Comparison of ENCODE assay signal across 9 cellular contexts in the genomic region with DNA sequence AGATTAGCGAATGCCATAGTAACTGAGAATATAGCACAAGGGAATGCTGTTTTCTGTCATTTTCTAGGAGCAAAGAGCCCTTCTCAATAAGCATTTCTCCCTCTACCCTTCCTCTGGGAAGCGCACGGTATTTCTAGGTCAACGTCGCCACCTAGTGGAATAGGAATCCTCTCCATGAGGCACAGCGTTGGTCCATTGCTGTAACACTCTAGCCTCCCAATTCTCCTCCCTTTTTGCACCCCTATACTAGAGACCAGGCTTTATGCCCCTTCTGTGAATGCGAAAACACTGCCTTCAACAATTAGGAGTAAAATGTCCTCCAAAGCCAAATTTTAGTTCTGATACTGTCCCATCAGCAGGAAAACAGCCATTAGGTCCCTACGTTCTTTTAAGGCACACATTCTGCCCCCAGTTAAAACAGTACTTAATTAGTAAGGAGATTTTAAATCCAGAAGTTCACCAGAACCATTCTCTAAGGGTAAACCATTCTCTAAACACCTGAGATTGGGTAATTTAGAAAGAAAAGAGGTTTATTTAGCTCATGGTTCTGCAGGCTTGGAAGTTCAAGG. TPM values are rescaled to one million over a fixed set of nuclear protein-coding genes. Genes with fewer than 3 reads are reported as not detected.
DNase-seq lines count a peak whose midpoint lies in the region; ATAC-seq and TF ChIP-seq lines count a peak whose summit lies in the region.
"Had no signal": no experiment of that assay in that cellular context is flagged by ENCODE, and none has a peak within 500 bp of the region (broad histone marks: within the 10 kb centered on the region; RNA-seq: fewer than 3 reads in every experiment).

No MANE protein-coding gene starts in this region.

- POLR2A ChIA-PET in BJ (lab: Charles Lee), result no interaction called here

- no peak overlapping the region for H3K27ac Mint-ChIP-seq in neural crest cell (ENCODE audit: unreplicated experiment)

- no peaks in the 10 kb centered on the region for H3K36me3 Mint-ChIP-seq in neural crest cell (ENCODE audit: low read depth)

- H3K4me1 Mint-ChIP-seq in neural crest cell, result peaks cover 11% of the 10 kb centered on the region

- no peaks in the 10 kb centered on the region for H3K36me3 ChIP-seq in BJ (ENCODE audit: control insufficient read depth, insufficient read depth, low read length)

- peaks cover 2% of the 10 kb centered on the region for H3K9me3 Mint-ChIP-seq in neural crest cell

- H3K27me3 ChIP-seq in BJ (ENCODE audit: control insufficient read depth, insufficient read depth, low read length), result no peaks in the 10 kb centered on the region

- CTCF ChIA-PET in BJ (lab: Yijun Ruan, JAX), result interaction anchor here (1.0 to 1.2 kb wide), 5 partner anchors 14 to 249 kb away, joined by 3 to 4 read pairs (median 4); no protein-coding TSS in a partner anchor

- DNase-seq in BJ (ENCODE audit: low read depth) (no peak), NCI-H526 (lab: John Stamatoyannopoulos, UW) (peak; percentile 94 to 97), fibroblast of villous mesenchyme (ENCODE audit: low read depth) (peak; percentile 70), neural crest cell (ENCODE audit: low read depth, low spot score) (peak; percentile 78)
- DNase-seq in activated CD8-positive, alpha-beta memory T cell treated with anti-CD3 and anti-CD28 coated beads, Interleukin-2, amount 50 U/mL, for 4 hours, result peak; percentile 25

- ATAC-seq in GM18858 (IDR thresholded peaks at IDR 0.05; ENCODE audit: unreplicated experiment) (peak; percentile 44), HG03442 (IDR thresholded peaks at IDR 0.05; ENCODE audit: unreplicated experiment) (peak; percentile 86), HG03457 (IDR thresholded peaks at IDR 0.05; ENCODE audit: unreplicated experiment) (no peak)

- H3K27me3 Mint-ChIP-seq in neural crest cell (ENCODE audit: low read depth), result peaks cover 6% of the 10 kb centered on the region

- TF ChIP-seq CTCF in BJ (IDR thresholded peaks at IDR 0.05; ENCODE audit: insufficient read depth, low read depth, low read length), result peak; percentile 80
- peak; percentile 85 for TF ChIP-seq CTCF in fibroblast of villous mesenchyme (IDR thresholded peaks at IDR 0.05; ENCODE audit: insufficient read depth, low read depth, low read length)
- TF ChIP-seq CTCF in neural crest cell (conservative IDR thresholded peaks at IDR 0.05), result peak; percentile 85

- H3K4me3 ChIP-seq in BJ (ENCODE audit: low read depth, low read length), result no peak overlapping the region
- H3K4me3 ChIP-seq in fibroblast of villous mesenchyme (ENCODE audit: low read depth, low read length), result peak overlapping the region; percentile 32
- H3K4me3 ChIP-seq: SK-N-MC had no signal

- H3K4me3 Mint-ChIP-seq in neural crest cell, result peak overlapping the region; percentile 90

RNA-seq across cellular contexts. Expression of gene HYLS1, which starts 12.8 kb away (rescaled TPM):
- 4.3 and 8.4 TPM in 2 replicates for polyA plus RNA-seq in BJ (2011; rRNA removed)
- polyA minus RNA-seq in BJ (2011; rRNA and poly(A)+ RNA removed), result 3.1 and 3.4 TPM in 2 replicates
- total RNA-seq in fibroblast of villous mesenchyme (7.1 and 10.4 TPM in 2 replicates), neural crest cell (7.1 and 7.7 TPM in 2 replicates)

RNA-seq across cellular contexts. Expression of gene PUS3, which starts 28.4 kb away (rescaled TPM):
- polyA plus RNA-seq in BJ (2011; rRNA removed), result 4.1 and 8.1 TPM in 2 replicates
- polyA minus RNA-seq in BJ (2011; rRNA and poly(A)+ RNA removed), result 4.6 and 4.9 TPM in 2 replicates
- total RNA-seq in fibroblast of villous mesenchyme (10.4 and 10.6 TPM in 2 replicates), neural crest cell (14.9 and 17.4 TPM in 2 replicates)

RNA-seq across cellular contexts. Expression of gene DDX25, which starts 29.7 kb away (rescaled TPM):
- polyA plus RNA-seq in BJ (2011; rRNA removed), result 0.13 TPM in 1 of 2 replicates, not detected in the other
- polyA minus RNA-seq in BJ (2011; rRNA and poly(A)+ RNA removed), result not detected in 2 replicates
- total RNA-seq in fibroblast of villous mesenchyme (not detected in 2 replicates), neural crest cell (1.4 and 2.3 TPM in 2 replicates)

RNA-seq across cellular contexts. Expression of gene PATE4, which starts 41.5 kb away (rescaled TPM):
- polyA plus RNA-seq in BJ (2011; rRNA removed), result not detected in 2 replicates
- not detected in 2 replicates for polyA minus RNA-seq in BJ (2011; rRNA and poly(A)+ RNA removed)
- total RNA-seq in fibroblast of villous mesenchyme (not detected in 2 replicates), neural crest cell (not detected in 2 replicates)
